ENCODE assay signal across 8 cellular contexts in genomic region chr1:45789601-45790000, GRCh38.
"Had no signal": no experiment of that assay in that cellular context is flagged by ENCODE, and none has a peak within 500 bp of the region (broad histone marks: within the 10 kb centered on the region; RNA-seq: fewer than 3 reads in every experiment).

No MANE protein-coding gene starts in this region.

- H3K36me3 Mint-ChIP-seq: IgD-negative memory B cell had no signal

- H3K4me1 Mint-ChIP-seq: GM23338, H9 had no signal

- FAIRE-seq: H1, H54, HTR-8/SVneo had no signal

- ATAC-seq: GM23338 had no signal

- H3K27ac Mint-ChIP-seq: GM23338, H9 had no signal

- H3K4me3 Mint-ChIP-seq: GM23338, H9, IgD-negative memory B cell had no signal

- H3K4me2 ChIP-seq: GM23338 had no signal

- H3K4me3 ChIP-seq: GM23338 had no signal

- H3K9me3 Mint-ChIP-seq: GM23338, H9, IgD-negative memory B cell had no signal

- H2AFZ ChIP-seq: GM23338 had no signal

- DNase-seq: H9, HCEC 1CT, KG1 had no signal
